Comparison of ENCODE assay signal across 28 cellular contexts in genomic region chr20:50396623-50397022, GRCh38.
DNase-seq lines count a peak whose midpoint lies in the region; ATAC-seq and TF ChIP-seq lines count a peak whose summit lies in the region.
"Had no signal": no experiment of that assay in that cellular context is flagged by ENCODE, and none has a peak within 500 bp of the region (broad histone marks: within the 10 kb centered on the region; RNA-seq: fewer than 3 reads in every experiment).

No MANE protein-coding gene starts in this region.

- H3K9me2 ChIP-seq in SK-N-SH: no peaks in the 10 kb centered on the region

- H3K9ac ChIP-seq in SK-N-SH: no peak overlapping the region
- no peak overlapping the region for H3K9ac ChIP-seq in stomach smooth muscle (ENCODE audit: low read length in 2 of 2)

- no peaks in the 10 kb centered on the region for H3K27me3 ChIP-seq in SK-N-SH (ENCODE audit: insufficient read depth)
- H3K27me3 ChIP-seq in right lobe of liver: no peaks in the 10 kb centered on the region
- no peaks in the 10 kb centered on the region for H3K27me3 ChIP-seq in stomach smooth muscle (ENCODE audit: control insufficient read depth in 1 of 2, insufficient read depth in 2 of 2, low read length in 2 of 2)
- H3K27me3 ChIP-seq: SJSA1, spleen had no signal

- no peak for TF ChIP-seq EP300 in SK-N-SH (IDR thresholded peaks at IDR 0.05; ENCODE audit: borderline replicate concordance in 1 of 2, low read depth in 1 of 2, low read length in 1 of 2)

- POLR2A ChIA-PET in SK-N-SH (lab: Yijun Ruan, JAX): no interaction called here
- POLR2A ChIA-PET in RWPE1 (lab: Yijun Ruan, JAX; ENCODE audit: low non-redundant PET): no interaction called here

- H3K27ac ChIP-seq in SK-N-SH (ENCODE audit: low read depth in 2 of 2, low read length in 1 of 2) (no peak overlapping the region), RWPE1 (peak overlapping the region; percentile 1; the same call in 1 of the 2 replicates), right lobe of liver (peak overlapping the region in 2 of 3 donors; percentile 93 to 95), stomach smooth muscle (ENCODE audit: low read length) (peak overlapping the region; percentile 37)
- H3K27ac ChIP-seq: 22Rv1, SJSA1 had no signal

- H3K36me3 ChIP-seq in SK-N-SH (replicated peaks in 1 of 2; ENCODE audit: control insufficient read depth in 1 of 2, insufficient read depth in 2 of 2, low read length in 1 of 2) (no peaks in the 10 kb centered on the region), right lobe of liver (no peaks in the 10 kb centered on the region), stomach smooth muscle (ENCODE audit: control insufficient read depth in 2 of 2, insufficient read depth in 2 of 2, low read length in 2 of 2) (no peaks in the 10 kb centered on the region)
- H3K36me3 ChIP-seq: SJSA1, spleen had no signal

- ATAC-seq in SK-N-SH treated with all-trans-retinoic acid at 6 μM for 48 hours (no peak), right lobe of liver (no peak), HG02763 (IDR thresholded peaks at IDR 0.05; ENCODE audit: unreplicated experiment) (no peak), omental fat pad (ENCODE audit: low FRiP score) (no peak)
- ATAC-seq: left colon; naive thymus-derived CD4-positive, alpha-beta T cell had no signal

- H3K4me3 ChIP-seq in SK-N-SH (ENCODE audit: low read depth in 2 of 2, low read length in 1 of 2): no peak overlapping the region
- H3K4me3 ChIP-seq in right lobe of liver: no peak overlapping the region
- H3K4me3 ChIP-seq in stomach smooth muscle (ENCODE audit: low read length in 2 of 2): no peak overlapping the region
- H3K4me3 ChIP-seq: SJSA1, spleen had no signal

- TF ChIP-seq POLR2A in right lobe of liver (IDR thresholded peaks at IDR 0.05): no peak

- intact Hi-C loops in right lobe of liver (cut with DNase I): no loop called here

- H3F3A ChIP-seq in SK-N-SH (replicated peaks; ENCODE audit: insufficient read depth): no peaks in the 10 kb centered on the region

- H3K4me2 ChIP-seq in SK-N-SH: no peak overlapping the region

- H3K9me3 ChIP-seq in SK-N-SH (no peaks in the 10 kb centered on the region), right lobe of liver (no peaks in the 10 kb centered on the region), stomach smooth muscle (ENCODE audit: control insufficient read depth in 2 of 2, low read length in 2 of 2) (no peaks in the 10 kb centered on the region)
- H3K9me3 ChIP-seq: SJSA1, spleen had no signal

- no peaks in the 10 kb centered on the region; a peak in 1 of 4 replicates for H3K4me1 ChIP-seq in SK-N-SH (ENCODE audit: control insufficient read depth in 1 of 2, insufficient read depth in 2 of 2, low read depth in 1 of 2, low read length in 1 of 2)
- peaks cover 0 to 79% (median 35%) of the 10 kb centered on the region in 4 donors for H3K4me1 ChIP-seq in right lobe of liver
- peaks cover 51% of the 10 kb centered on the region for H3K4me1 ChIP-seq in stomach smooth muscle (ENCODE audit: control insufficient read depth, insufficient read depth, low read length)
- H3K4me1 ChIP-seq: SJSA1 had no signal

- DNase-seq in SK-N-SH (no peak), RWPE1 (ENCODE audit: low spot score) (no peak), right lobe of liver (no peak), NAMALWA (ENCODE audit: low spot score) (no peak), omental fat pad (ENCODE audit: low spot score) (no peak)
- DNase-seq: activated CD4-positive, alpha-beta memory T cell treated with anti-CD3 and anti-CD28 coated beads for 36 hours; activated CD4-positive, CD25-positive, alpha-beta regulatory T cell treated with anti-CD3 and anti-CD28 coated beads, Interleukin-2, amount 50 U/mL, for 72 hours; activated naive CD8-positive, alpha-beta T cell treated with anti-CD3 and anti-CD28 coated beads for 36 hours; activated T-cell treated with anti-CD3 and anti-CD28 coated beads for 4 hours; Calu3; cerebellar nuclear complex; DND-41; effector CD8-positive, alpha-beta T cell; KG1; left colon; midbrain; MM.1S; naive thymus-derived CD4-positive, alpha-beta T cell; NCI-H1417 treated with DMSO at 0.1 percent for 48 hours; NCI-H2081 treated with DMSO at 0.1 percent for 48 hours; NCI-H226; NCI-H748 treated with DMSO at 0.1 percent for 48 hours; spleen had no signal

- no peaks in the 10 kb centered on the region for H3K79me2 ChIP-seq in SK-N-SH (ENCODE audit: insufficient read depth)

- no peak overlapping the region for H2AFZ ChIP-seq in SK-N-SH (ENCODE audit: low read depth)

- WGBS in SK-N-SH (ENCODE audit: low lambda C conversion rate): 81% methylated on average over 5 of the region's 6 CpGs
- WGBS in right lobe of liver (ENCODE audit: insufficient coverage, low coverage, low lambda C conversion rate, missing lambda C conversion rate): 69% methylated on average over 2 of the region's 6 CpGs

- CTCF ChIA-PET in SK-N-SH (lab: Yijun Ruan, JAX): no interaction called here
- CTCF ChIA-PET in RWPE1 (lab: Yijun Ruan, JAX): no interaction called here

- H4K20me1 ChIP-seq in SK-N-SH (ENCODE audit: insufficient read depth): no peaks in the 10 kb centered on the region

- no peak for TF ChIP-seq CTCF in SK-N-SH (IDR thresholded peaks at IDR 0.05)
- TF ChIP-seq CTCF in RWPE1 (conservative IDR thresholded peaks at IDR 0.05; ENCODE audit: low read depth): no peak
- no peak for TF ChIP-seq CTCF in right lobe of liver (IDR thresholded peaks at IDR 0.05)
- no peak for TF ChIP-seq CTCF in omental fat pad (IDR thresholded peaks at IDR 0.05)

- TF ChIP-seq RAD21 in SK-N-SH (IDR thresholded peaks at IDR 0.05; ENCODE audit: low read length): no peak

TF ChIP-seq in SK-N-SH treated with all-trans-retinoic acid at 6 μM for 48 hours, 23 proteins besides CTCF, POLR2A, EP300 and RAD21:
- TF ChIP-seq SNAI2 (CRISPR knock-in tag; IDR thresholded peaks at IDR 0.05) (no peak), ARNTL (CRISPR knock-in tag; IDR thresholded peaks at IDR 0.05; ENCODE audit: borderline replicate concordance, low read depth) (no peak), ZFP3 (CRISPR knock-in tag; IDR thresholded peaks at IDR 0.05) (no peak), ISL1 (CRISPR knock-in tag; IDR thresholded peaks at IDR 0.05) (no peak), OSR1 (CRISPR knock-in tag; IDR thresholded peaks at IDR 0.05) (no peak), ZNF70 (CRISPR knock-in tag; IDR thresholded peaks at IDR 0.05) (peak; percentile 90), ZNF565 (CRISPR knock-in tag; conservative IDR thresholded peaks at IDR 0.05; ENCODE audit: low read depth) (no peak), PPARA (CRISPR knock-in tag; IDR thresholded peaks at IDR 0.05; ENCODE audit: borderline replicate concordance) (no peak)
- TF ChIP-seq, protein P1, sequence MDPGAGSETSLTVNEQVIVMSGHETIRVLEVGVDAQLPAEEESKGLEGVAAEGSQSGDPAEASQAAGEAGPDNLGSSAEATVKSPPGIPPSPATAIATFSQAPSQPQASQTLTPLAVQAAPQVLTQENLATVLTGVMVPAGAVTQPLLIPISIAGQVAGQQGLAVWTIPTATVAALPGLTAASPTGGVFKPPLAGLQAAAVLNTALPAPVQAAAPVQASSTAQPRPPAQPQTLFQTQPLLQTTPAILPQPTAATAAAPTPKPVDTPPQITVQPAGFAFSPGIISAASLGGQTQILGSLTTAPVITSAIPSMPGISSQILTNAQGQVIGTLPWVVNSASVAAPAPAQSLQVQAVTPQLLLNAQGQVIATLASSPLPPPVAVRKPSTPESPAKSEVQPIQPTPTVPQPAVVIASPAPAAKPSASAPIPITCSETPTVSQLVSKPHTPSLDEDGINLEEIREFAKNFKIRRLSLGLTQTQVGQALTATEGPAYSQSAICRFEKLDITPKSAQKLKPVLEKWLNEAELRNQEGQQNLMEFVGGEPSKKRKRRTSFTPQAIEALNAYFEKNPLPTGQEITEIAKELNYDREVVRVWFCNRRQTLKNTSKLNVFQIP (CRISPR knock-in tag; IDR thresholded peaks at IDR 0.05; ENCODE audit: borderline replicate concordance, low read depth): no peak

TF ChIP-seq in SK-N-SH, 30 proteins besides CTCF, POLR2A, EP300 and RAD21 (continues in another document):
- TF ChIP-seq RFX5 (IDR thresholded peaks at IDR 0.05; ENCODE audit: low read length): no peak
- TF ChIP-seq PBX3 (IDR thresholded peaks at IDR 0.05): no peak
- TF ChIP-seq TCF12 (IDR thresholded peaks at IDR 0.05): no peak
- TF ChIP-seq, protein P2, sequence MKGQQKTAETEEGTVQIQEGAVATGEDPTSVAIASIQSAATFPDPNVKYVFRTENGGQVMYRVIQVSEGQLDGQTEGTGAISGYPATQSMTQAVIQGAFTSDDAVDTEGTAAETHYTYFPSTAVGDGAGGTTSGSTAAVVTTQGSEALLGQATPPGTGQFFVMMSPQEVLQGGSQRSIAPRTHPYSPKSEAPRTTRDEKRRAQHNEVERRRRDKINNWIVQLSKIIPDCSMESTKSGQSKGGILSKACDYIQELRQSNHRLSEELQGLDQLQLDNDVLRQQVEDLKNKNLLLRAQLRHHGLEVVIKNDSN (IDR thresholded peaks at IDR 0.05; ENCODE audit: borderline replicate concordance, low read depth): no peak
- TF ChIP-seq, protein P3, sequence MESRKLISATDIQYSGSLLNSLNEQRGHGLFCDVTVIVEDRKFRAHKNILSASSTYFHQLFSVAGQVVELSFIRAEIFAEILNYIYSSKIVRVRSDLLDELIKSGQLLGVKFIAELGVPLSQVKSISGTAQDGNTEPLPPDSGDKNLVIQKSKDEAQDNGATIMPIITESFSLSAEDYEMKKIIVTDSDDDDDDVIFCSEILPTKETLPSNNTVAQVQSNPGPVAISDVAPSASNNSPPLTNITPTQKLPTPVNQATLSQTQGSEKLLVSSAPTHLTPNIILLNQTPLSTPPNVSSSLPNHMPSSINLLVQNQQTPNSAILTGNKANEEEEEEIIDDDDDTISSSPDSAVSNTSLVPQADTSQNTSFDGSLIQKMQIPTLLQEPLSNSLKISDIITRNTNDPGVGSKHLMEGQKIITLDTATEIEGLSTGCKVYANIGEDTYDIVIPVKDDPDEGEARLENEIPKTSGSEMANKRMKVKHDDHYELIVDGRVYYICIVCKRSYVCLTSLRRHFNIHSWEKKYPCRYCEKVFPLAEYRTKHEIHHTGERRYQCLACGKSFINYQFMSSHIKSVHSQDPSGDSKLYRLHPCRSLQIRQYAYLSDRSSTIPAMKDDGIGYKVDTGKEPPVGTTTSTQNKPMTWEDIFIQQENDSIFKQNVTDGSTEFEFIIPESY (IDR thresholded peaks at IDR 0.05; ENCODE audit: borderline replicate concordance, low read depth): no peak

Comparison
In these comparisons a context has a peak if more than half of its experiments do, and no peak if none do; other contexts are left out.
1. H3K27ac ChIP-seq: peak in RWPE1 (single experiment), right lobe of liver (2 of 3) and stomach smooth muscle (single experiment); none in SK-N-SH (0 of 2).